19 cellular contexts compared by ENCODE assay signal in genomic region chr4:152325831-152326230, GRCh38.
DNase-seq lines count a peak whose midpoint lies in the region; TF ChIP-seq lines count a peak whose summit lies in the region.
"Had no signal": no experiment of that assay in that cellular context is flagged by ENCODE, and none has a peak within 500 bp of the region (broad histone marks: within the 10 kb centered on the region; RNA-seq: fewer than 3 reads in every experiment).

No MANE protein-coding gene starts in this region.

- peak overlapping the region; percentile 72 for H3K27ac ChIP-seq in mammary epithelial cell (ENCODE audit: insufficient read depth, low read depth, low read length)
- H3K27ac ChIP-seq in trophoblast cell (ENCODE audit: low read depth, low read length), result no peak overlapping the region

- intact Hi-C loops in mammary epithelial cell (cut with micrococcal nuclease), result loop anchor here (1.0 kb wide), 2 partner anchors 67 to 220 kb away; no protein-coding TSS in a partner anchor

- H3K9me3 ChIP-seq in mammary epithelial cell (replicated peaks; ENCODE audit: insufficient read depth, low read length), result no peaks in the 10 kb centered on the region
- no peaks in the 10 kb centered on the region for H3K9me3 ChIP-seq in trophoblast cell (ENCODE audit: insufficient read depth, low read depth, low read length)
- H3K9me3 ChIP-seq: Caco-2, SK-N-SH had no signal

- H3K36me3 ChIP-seq in mammary epithelial cell (ENCODE audit: insufficient read depth, low read length) (peaks cover 55% of the 10 kb centered on the region), trophoblast cell (ENCODE audit: control insufficient read depth in 1 of 2, insufficient read depth in 2 of 2, low read length in 2 of 2) (peaks cover 0 to 2% of the 10 kb centered on the region in 2 experiments)

- no peak overlapping the region for H3K18ac ChIP-seq in trophoblast cell (ENCODE audit: low read length)

- H3K27me3 ChIP-seq in mammary epithelial cell (ENCODE audit: insufficient read depth, low read length), result no peaks in the 10 kb centered on the region
- H3K27me3 ChIP-seq in trophoblast cell (ENCODE audit: insufficient read depth, low read length), result no peaks in the 10 kb centered on the region

- no peak overlapping the region for H2BK120ac ChIP-seq in trophoblast cell (ENCODE audit: insufficient read depth, low read length, poor library complexity)

- H3K4me1 ChIP-seq in mammary epithelial cell (ENCODE audit: insufficient read depth, low read length) (peaks cover 38% of the 10 kb centered on the region), trophoblast cell (ENCODE audit: control insufficient read depth in 1 of 2, insufficient read depth in 2 of 2, low read length in 2 of 2) (peaks cover 2% of the 10 kb centered on the region in 2 experiments)

- no peak overlapping the region for H2AFZ ChIP-seq in mammary epithelial cell (ENCODE audit: low read depth, low read length)
- H2AFZ ChIP-seq in trophoblast cell (ENCODE audit: insufficient read depth, low read length, poor library complexity), result no peak overlapping the region

- H3K4me3 ChIP-seq in mammary epithelial cell (replicated peaks in 1 of 3; ENCODE audit: insufficient read depth in 1 of 3, low read depth in 2 of 3, low read length in 3 of 3) (no peak overlapping the region), trophoblast cell (ENCODE audit: low read depth, low read length) (no peak overlapping the region)

- TF ChIP-seq CTCF in mammary epithelial cell (conservative IDR thresholded peaks at IDR 0.05 in 1 of 2, IDR thresholded peaks at IDR 0.05 in 1 of 2; ENCODE audit: extremely low read depth in 1 of 2, insufficient read depth in 1 of 2, low read depth in 1 of 2, low read length in 2 of 2), result no peak

- H3K79me1 ChIP-seq in trophoblast cell (ENCODE audit: low read length), result no peaks in the 10 kb centered on the region

- H2BK5ac ChIP-seq in trophoblast cell (ENCODE audit: low read depth, low read length, poor library complexity), result no peak overlapping the region

- WGBS in mammary epithelial cell (ENCODE audit: low coverage, missing lambda C conversion rate), result 24% methylated on average over 5 of the region's 5 CpGs
- WGBS in trophoblast cell (ENCODE audit: extremely low coverage, insufficient coverage, insufficient read length), result no CpG with 5 or more reads among the region's 5 CpGs

- H3K9ac ChIP-seq in mammary epithelial cell (ENCODE audit: insufficient read depth, low read length) (no peak overlapping the region), trophoblast cell (ENCODE audit: low read length) (no peak overlapping the region)
- H3K9ac ChIP-seq: SK-N-SH had no signal

- BruUV-seq in mammary epithelial cell (replicated peaks; lab: Mats Ljungman, UMichigan), result no TSS peak

- CTCF ChIA-PET in mammary epithelial cell (lab: Charles Lee; ENCODE audit: low non-redundant PET), result no interaction called here

- H3K4ac ChIP-seq in trophoblast cell (ENCODE audit: low read depth, low read length), result no peak overlapping the region

- no peak overlapping the region for H3K23ac ChIP-seq in trophoblast cell (ENCODE audit: low read length)

- H4K12ac ChIP-seq in trophoblast cell (ENCODE audit: low read depth, low read length), result no peak overlapping the region

- in situ Hi-C loops in mammary epithelial cell (cut with MboI; ENCODE audit: low sequenced_read_pairs in 2 of 2), result no loop called here

- dilution Hi-C loops in mammary epithelial cell (cut with HindIII; ENCODE audit: low sequenced_read_pairs), result no loop called here

- peak overlapping the region; percentile 19 for H4K8ac ChIP-seq in trophoblast cell (ENCODE audit: low read depth, low read length)

- H2AK5ac ChIP-seq in trophoblast cell (ENCODE audit: low read length), result no peak overlapping the region

- DNase-seq in NCI-H1105 (lab: John Stamatoyannopoulos, UW) (peak; percentile 15), NCI-H2171 (lab: John Stamatoyannopoulos, UW) (peak; percentile 1), mammary epithelial cell (peak; percentile 90), trophoblast cell (peak; percentile 20 to 70), NAMALWA (ENCODE audit: low spot score) (no peak), kidney glomerular epithelial cell (lab: John Stamatoyannopoulos, UW) (no peak)
- no peak for DNase-seq in activated CD8-positive, alpha-beta memory T cell treated with anti-CD3 and anti-CD28 coated beads, Interleukin-2, amount 50 U/mL, for 48 hours
- DNase-seq: ACHN, AML-193, Caco-2, DMS53, HFFc6, IMR-90, Kasumi-1, NCI-H1436, NCI-H2081 treated with DMSO at 0.1 percent for 48 hours, SHP77, SK-N-SH, T-cell had no signal

- H3K79me2 ChIP-seq in mammary epithelial cell (ENCODE audit: insufficient read depth, low read length) (peaks cover 27% of the 10 kb centered on the region), trophoblast cell (ENCODE audit: control insufficient read depth, insufficient read depth, low read length, poor library complexity) (no peaks in the 10 kb centered on the region)

- no peak overlapping the region for H4K91ac ChIP-seq in trophoblast cell (ENCODE audit: low read depth, low read length)

- H3K14ac ChIP-seq in trophoblast cell (ENCODE audit: low read length), result no peak overlapping the region

- H2BK12ac ChIP-seq in trophoblast cell (ENCODE audit: low read length), result no peak overlapping the region

- H3K4me2 ChIP-seq in mammary epithelial cell (ENCODE audit: insufficient read depth, low read depth, low read length) (peak overlapping the region; percentile 62), trophoblast cell (ENCODE audit: low read length) (peak overlapping the region; percentile 38)
- H3K4me2 ChIP-seq: SK-N-SH had no signal

- H4K20me1 ChIP-seq in mammary epithelial cell (ENCODE audit: insufficient read depth, low read length), result no peaks in the 10 kb centered on the region

Comparison
In these comparisons a context has a peak if more than half of its experiments do, and no peak if none do; other contexts are left out.
1. DNase-seq: peak in NCI-H1105 (single experiment), NCI-H2171 (single experiment), mammary epithelial cell (single experiment) and trophoblast cell (2 of 2); none in NAMALWA (single experiment), activated CD8-positive, alpha-beta memory T cell treated with anti-CD3 and anti-CD28 coated beads, Interleukin-2, amount 50 U/mL, for 48 hours (single experiment) and kidney glomerular epithelial cell (single experiment).